ENCODE assay signal across 1 cellular context in genomic region chr15:74025436-74025835, GRCh38.
TF ChIP-seq lines count a peak whose summit lies in the region.

No MANE protein-coding gene starts in this region.

TF ChIP-seq in K562, 482 proteins besides CTCF, POLR2A, EP300 and RAD21:
- TF ChIP-seq ZBTB5 (IDR thresholded peaks at IDR 0.05): no peak
- no peak for TF ChIP-seq HINFP (tag; conservative IDR thresholded peaks at IDR 0.05; ENCODE audit: low read depth)
- TF ChIP-seq BCL6 (CRISPR knock-in tag; IDR thresholded peaks at IDR 0.05): no peak
- no peak for TF ChIP-seq E2F8 (IDR thresholded peaks at IDR 0.05; ENCODE audit: low read depth, partially characterized antibody)
- TF ChIP-seq UBTF (IDR thresholded peaks at IDR 0.05; ENCODE audit: borderline replicate concordance in 1 of 2, low read depth in 2 of 2, low read length in 2 of 2): no peak
- no peak for TF ChIP-seq HNRNPH1 (optimal IDR thresholded peaks at IDR 0.05; ENCODE audit: low read depth, low read length)
- TF ChIP-seq PRPF4 (IDR thresholded peaks at IDR 0.05; ENCODE audit: insufficient read depth, low read depth, low read length, poor library complexity, severe bottlenecking): no peak
- TF ChIP-seq LARP7 (IDR thresholded peaks at IDR 0.05): no peak
- TF ChIP-seq BRD4 (IDR thresholded peaks at IDR 0.05): no peak
- no peak for TF ChIP-seq TBP (optimal IDR thresholded peaks at IDR 0.05; ENCODE audit: low read depth, low read length)
- TF ChIP-seq NRF1 (conservative IDR thresholded peaks at IDR 0.05 in 1 of 2, IDR thresholded peaks at IDR 0.05 in 1 of 2): no peak
- no peak for TF ChIP-seq ARHGAP35 (IDR thresholded peaks at IDR 0.05; ENCODE audit: partially characterized antibody)
- no peak for TF ChIP-seq MTA2 (IDR thresholded peaks at IDR 0.05; ENCODE audit: low read depth)
- no peak for TF ChIP-seq CREB3L1 (IDR thresholded peaks at IDR 0.05; ENCODE audit: borderline replicate concordance, low read depth)
